16 cellular contexts compared by ENCODE assay signal in the genomic region with DNA sequence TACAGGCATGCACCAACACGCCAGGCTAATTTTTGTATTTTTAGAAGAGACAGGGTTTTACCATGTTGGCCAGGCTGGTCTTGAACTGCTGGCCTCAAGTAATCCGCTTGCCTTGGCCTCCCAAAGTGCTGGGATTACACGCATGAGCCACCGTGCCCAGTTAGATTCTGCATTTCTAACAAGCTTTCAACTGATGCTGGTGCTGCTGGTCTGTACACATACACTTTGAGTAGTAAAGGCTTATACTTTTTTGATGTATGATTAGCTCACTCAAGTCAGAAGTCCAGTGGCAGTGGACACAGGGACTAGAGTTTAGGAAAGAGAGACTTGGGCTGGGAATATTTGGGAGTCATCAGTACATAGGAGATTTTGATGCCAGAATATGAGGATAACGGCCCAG. TPM values are rescaled to one million over a fixed set of nuclear protein-coding genes. Genes with fewer than 3 reads are reported as not detected.
A peak's percentile ranks its signal among the peaks of the same experiment; 100 is the strongest.
DNase-seq lines count a peak whose midpoint lies in the region; ATAC-seq and TF ChIP-seq lines count a peak whose summit lies in the region.
"Had no signal": no experiment of that assay in that cellular context is flagged by ENCODE, and none has a peak within 500 bp of the region (broad histone marks: within the 10 kb centered on the region; RNA-seq: fewer than 3 reads in every experiment).

No MANE protein-coding gene starts in this region.

- peaks cover 7% of the 10 kb centered on the region for H3K27me3 Mint-ChIP-seq in activated CD4-positive, alpha-beta T cell treated with anti-CD3 and anti-CD28 coated beads, Interleukin-2, amount 10 ng/mL, durations not matched to agents 7 days and 5 days
- H3K27me3 Mint-ChIP-seq in natural killer cell (ENCODE audit: low read depth in 2 of 2) (peaks cover 14 to 23% of the 10 kb centered on the region in 2 donors), brain (peaks cover 25% of the 10 kb centered on the region)
- H3K27me3 Mint-ChIP-seq in natural killer cell treated with Interleukin-12 subunit alpha and Interleukin-12 subunit beta and Interleukin-15 and Interleukin-18, amount 100 ng/mL, for 72 hours: peaks cover 17 to 23% of the 10 kb centered on the region in 2 donors

- CTCF ChIA-PET in activated CD4-positive, alpha-beta T cell treated with anti-CD3 and anti-CD28 coated beads, Interleukin-2, amount 10 ng/mL, durations not matched to agents 7 days and 5 days (lab: Charles Lee): interaction anchor here (0.6 kb wide), 1 partner anchor 1532 kb away, joined by 3 read pairs; no protein-coding TSS in a partner anchor

- H3K9me3 Mint-ChIP-seq in activated CD4-positive, alpha-beta T cell treated with anti-CD3 and anti-CD28 coated beads, Interleukin-2, amount 10 ng/mL, durations not matched to agents 7 days and 5 days: no peaks in the 10 kb centered on the region
- H3K9me3 Mint-ChIP-seq in natural killer cell: no peaks in the 10 kb centered on the region
- no peaks in the 10 kb centered on the region for H3K9me3 Mint-ChIP-seq in natural killer cell treated with Interleukin-12 subunit alpha and Interleukin-12 subunit beta and Interleukin-15 and Interleukin-18, amount 100 ng/mL, for 72 hours
- peaks cover 0 to 3% (median 0%) of the 10 kb centered on the region in 5 experiments for H3K9me3 Mint-ChIP-seq in brain

- H3K36me3 Mint-ChIP-seq in activated CD4-positive, alpha-beta T cell treated with anti-CD3 and anti-CD28 coated beads, Interleukin-2, amount 10 ng/mL, durations not matched to agents 7 days and 5 days (ENCODE audit: low read depth): peaks cover 12% of the 10 kb centered on the region
- H3K36me3 Mint-ChIP-seq in natural killer cell (no peaks in the 10 kb centered on the region), brain (peaks cover 12% of the 10 kb centered on the region)
- H3K36me3 Mint-ChIP-seq in natural killer cell treated with Interleukin-12 subunit alpha and Interleukin-12 subunit beta and Interleukin-15 and Interleukin-18, amount 100 ng/mL, for 72 hours: peaks cover 6% of the 10 kb centered on the region

- intact Hi-C loops in natural killer cell (cut with micrococcal nuclease): loop anchor here (10.0 kb wide), 1 partner anchor 173 kb away; the partner anchor contains the start of genes THAP2 and ZFC3H1

- H3K4me1 Mint-ChIP-seq in activated CD4-positive, alpha-beta T cell treated with anti-CD3 and anti-CD28 coated beads, Interleukin-2, amount 10 ng/mL, durations not matched to agents 7 days and 5 days: peaks cover 33% of the 10 kb centered on the region
- H3K4me1 Mint-ChIP-seq in natural killer cell (peaks cover 35 to 37% of the 10 kb centered on the region in 2 donors), brain (peaks cover 33% of the 10 kb centered on the region)
- peaks cover 21 to 44% of the 10 kb centered on the region in 2 donors for H3K4me1 Mint-ChIP-seq in natural killer cell treated with Interleukin-12 subunit alpha and Interleukin-12 subunit beta and Interleukin-15 and Interleukin-18, amount 100 ng/mL, for 72 hours (ENCODE audit: low read depth in 2 of 2)

- TF ChIP-seq CTCF in natural killer cell (IDR thresholded peaks at IDR 0.05) (no peak), brain (conservative IDR thresholded peaks at IDR 0.05) (no peak)

- POLR2A ChIA-PET in activated CD4-positive, alpha-beta T cell treated with anti-CD3 and anti-CD28 coated beads, Interleukin-2, amount 10 ng/mL, durations not matched to agents 7 days and 5 days (lab: Charles Lee): no interaction called here

- peak overlapping the region; percentile 33 for H3K27ac Mint-ChIP-seq in activated CD4-positive, alpha-beta T cell treated with anti-CD3 and anti-CD28 coated beads, Interleukin-2, amount 10 ng/mL, durations not matched to agents 7 days and 5 days
- H3K27ac Mint-ChIP-seq in natural killer cell: peak overlapping the region in 1 of 2 donors; percentile 97
- peak overlapping the region in 1 of 2 donors; percentile 96 for H3K27ac Mint-ChIP-seq in natural killer cell treated with Interleukin-12 subunit alpha and Interleukin-12 subunit beta and Interleukin-15 and Interleukin-18, amount 100 ng/mL, for 72 hours
- H3K27ac Mint-ChIP-seq in brain: no peak overlapping the region

- no peak for ATAC-seq in natural killer cell
- ATAC-seq in natural killer cell treated with Interleukin-12 subunit alpha and Interleukin-12 subunit beta and Interleukin-15 and Interleukin-18, amount 100 ng/mL, for 72 hours: no peak
- ATAC-seq in HG02571 (IDR thresholded peaks at IDR 0.05; ENCODE audit: unreplicated experiment): no peak
- ATAC-seq: K562 had no signal

- no peak for DNase-seq in activated CD4-positive, alpha-beta T cell treated with anti-CD3 and anti-CD28 coated beads, Interleukin-2, amount 10 ng/mL, durations not matched to agents 7 days and 5 days
- no peak for DNase-seq in activated CD4-positive, alpha-beta T cell treated with anti-CD3 and anti-CD28 coated beads for 1 hour
- no peak for DNase-seq in natural killer cell
- DNase-seq in natural killer cell treated with Interleukin-12 subunit alpha and Interleukin-12 subunit beta and Interleukin-15 and Interleukin-18, amount 100 ng/mL, for 72 hours (ENCODE audit: low spot score): no peak
- no peak for DNase-seq in SW480 (ENCODE audit: low spot score)
- no peak for DNase-seq in HUDEP-2 (lab: John Stamatoyannopoulos, UW; ENCODE audit: unreplicated experiment in 76 of 76)
- DNase-seq: DMS79 treated with DMSO at 0.1 percent for 48 hours; GOT3; NCI-H1105 treated with DMSO at 0.1 percent for 48 hours; NCI-H1694; NK-92 treated with Interleukin-12 subunit alpha and Interleukin-12 subunit beta, amount 100 ng/mL, for 24 hours; OCI-M1; Right ventricle myocardium superior had no signal

- H3K4me3 Mint-ChIP-seq in activated CD4-positive, alpha-beta T cell treated with anti-CD3 and anti-CD28 coated beads, Interleukin-2, amount 10 ng/mL, durations not matched to agents 7 days and 5 days: no peak overlapping the region
- H3K4me3 Mint-ChIP-seq in natural killer cell (peak overlapping the region; percentile 33), brain (peak overlapping the region in 3 of 5 experiments; percentile 2 to 72 (median 34))
- H3K4me3 Mint-ChIP-seq in natural killer cell treated with Interleukin-12 subunit alpha and Interleukin-12 subunit beta and Interleukin-15 and Interleukin-18, amount 100 ng/mL, for 72 hours: no peak overlapping the region

RNA-seq across cellular contexts. Expression of gene TBC1D15, which starts 2.2 kb away (rescaled TPM):
- total RNA-seq in activated CD4-positive, alpha-beta T cell treated with anti-CD3 and anti-CD28 coated beads, Interleukin-2, amount 10 ng/mL, durations not matched to agents 7 days and 5 days: 10 to 100 TPM; 50.1 to 55.4 TPM
- total RNA-seq in natural killer cell: 10 to 100 TPM; 52.7 to 65.1 (median 61.6) TPM
- 10 to 100 TPM; 29.9 to 31.2 TPM for total RNA-seq in natural killer cell treated with Interleukin-12 subunit alpha and Interleukin-12 subunit beta and Interleukin-15 and Interleukin-18, amount 100 ng/mL, for 72 hours
- polyA plus RNA-seq in brain (ENCODE audit: insufficient read depth, low read depth, low replicate concordance): 11.7 TPM

Comparison
In these comparisons a context has a peak if more than half of its experiments do, and no peak if none do; other contexts are left out.
1. H3K4me3 Mint-ChIP-seq: peak in natural killer cell (single experiment) and brain (3 of 5); none in activated CD4-positive, alpha-beta T cell treated with anti-CD3 and anti-CD28 coated beads, Interleukin-2, amount 10 ng/mL, durations not matched to agents 7 days and 5 days (single experiment) and natural killer cell treated with Interleukin-12 subunit alpha and Interleukin-12 subunit beta and Interleukin-15 and Interleukin-18, amount 100 ng/mL, for 72 hours (single experiment).